9 cellular contexts compared by ENCODE assay signal in the genomic region with DNA sequence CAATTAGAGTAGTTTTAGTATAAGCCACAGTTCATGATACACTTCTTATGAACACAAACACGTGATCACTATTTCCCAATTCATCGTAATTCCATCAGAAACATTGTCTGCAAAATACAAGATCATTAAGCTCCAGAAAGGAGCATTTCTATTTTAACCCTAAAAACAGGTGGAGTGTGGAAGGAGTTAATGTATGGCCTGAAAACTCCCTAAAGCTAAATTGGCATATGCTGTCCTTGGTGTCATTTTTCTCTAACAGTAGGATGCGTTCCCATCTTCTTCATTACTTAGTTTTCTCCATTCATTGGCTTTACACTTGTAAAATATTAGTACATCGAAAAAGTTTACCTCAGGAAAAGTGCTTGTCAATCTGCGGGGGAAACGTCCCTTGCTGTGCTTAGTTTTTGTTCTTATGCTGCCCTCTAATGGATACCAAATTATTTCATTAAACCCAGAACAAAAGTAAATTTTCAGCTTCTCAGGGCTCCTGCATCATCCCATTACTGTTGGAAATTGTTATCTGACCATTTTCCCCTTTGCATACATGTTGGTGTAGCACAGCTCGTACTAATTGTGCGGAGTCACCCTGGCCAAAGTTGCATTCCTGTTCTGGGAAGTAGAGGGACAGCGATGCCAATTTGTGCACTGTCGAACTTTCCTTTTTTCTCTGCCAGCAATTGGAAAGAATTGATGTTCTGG.
DNase-seq lines count a peak whose midpoint lies in the region; ATAC-seq and TF ChIP-seq lines count a peak whose summit lies in the region.
"Had no signal": no experiment of that assay in that cellular context is flagged by ENCODE, and none has a peak within 500 bp of the region (broad histone marks: within the 10 kb centered on the region; RNA-seq: fewer than 3 reads in every experiment).

No MANE protein-coding gene starts in this region.

- H3K4me1 ChIP-seq in foreskin keratinocyte (no peaks in the 10 kb centered on the region), vagina (peaks cover 4% of the 10 kb centered on the region)
- H3K4me1 ChIP-seq: SJSA1 had no signal

- H3K27ac Mint-ChIP-seq in WTC11, result peak overlapping the region; percentile 48; the same call in 1 of the 2 replicates

- no peaks in the 10 kb centered on the region for H3K27me3 Mint-ChIP-seq in WTC11 (ENCODE audit: low read depth)

- DNase-seq in AG08396 (ENCODE audit: low spot score) (peak; percentile 44), GM10266 (ENCODE audit: extremely low spot score) (peak; percentile 30), HFF-Myc (ENCODE audit: extremely low read depth, low read depth) (peak; percentile 14), NCI-H2081 (lab: John Stamatoyannopoulos, UW) (peak; percentile 23 to 51), WTC11 (ENCODE audit: low spot score) (no peak), foreskin keratinocyte (peak; percentile 6 to 35), putamen (ENCODE audit: low spot score) (peak; percentile 57), vagina (ENCODE audit: extremely low spot score in 2 of 2) (no peak)

- H3K36me3 Mint-ChIP-seq in WTC11, result no peaks in the 10 kb centered on the region

- no peak overlapping the region for H3K4me3 Mint-ChIP-seq in WTC11

- H3K27ac ChIP-seq in foreskin keratinocyte, result no peak overlapping the region
- H3K27ac ChIP-seq in vagina, result no peak overlapping the region
- H3K27ac ChIP-seq: SJSA1 had no signal

- TF ChIP-seq CTCF in GM10266 (IDR thresholded peaks at IDR 0.05; ENCODE audit: control insufficient read depth, insufficient read depth, low read depth, missing control alignments) (peak; percentile 38), HFF-Myc (IDR thresholded peaks at IDR 0.05; ENCODE audit: low read depth, low read length, missing control alignments) (peak; percentile 40), WTC11 (IDR thresholded peaks at IDR 0.05) (no peak; the same call in 1 of the 2 replicates), foreskin keratinocyte (conservative IDR thresholded peaks at IDR 0.05) (peak; percentile 79), vagina (IDR thresholded peaks at IDR 0.05) (peak in 1 of 3 experiments; percentile 33)

- no peaks in the 10 kb centered on the region for H3K9me3 ChIP-seq in vagina
- H3K9me3 ChIP-seq: SJSA1 had no signal

- no peak for TF ChIP-seq POLR2A in vagina (IDR thresholded peaks at IDR 0.05)

- H3K4me1 Mint-ChIP-seq in WTC11, result peaks cover 56% of the 10 kb centered on the region

- POLR2A ChIA-PET in WTC11 (lab: Charles Lee), result interaction anchor here (0.7 to 0.8 kb wide), 2 partner anchors 247 to 259 kb away, joined by 3 read pairs; no protein-coding TSS in a partner anchor

- H3K9me3 Mint-ChIP-seq in WTC11, result no peaks in the 10 kb centered on the region

- H3K27me3 ChIP-seq in foreskin keratinocyte (no peaks in the 10 kb centered on the region), vagina (no peaks in the 10 kb centered on the region)
- H3K27me3 ChIP-seq: SJSA1 had no signal

- no peaks in the 10 kb centered on the region for H3K36me3 ChIP-seq in vagina
- H3K36me3 ChIP-seq: SJSA1 had no signal

- CTCF ChIA-PET in WTC11 (lab: Charles Lee), result interaction anchor here (0.6 to 2.1 kb wide), 8 partner anchors 16 to 1217 kb away, joined by 3 to 26 read pairs (median 4); no protein-coding TSS in a partner anchor

- H3K4me3 ChIP-seq in HFF-Myc (replicated peaks; ENCODE audit: low read depth, low read length) (no peak overlapping the region), vagina (no peak overlapping the region)
- H3K4me3 ChIP-seq: SJSA1 had no signal

- peak; percentile 50 for ATAC-seq in WTC11
- ATAC-seq in foreskin keratinocyte, result peak; percentile 48

- intact Hi-C loops in vagina (cut with DNase I), result no loop called here

TF ChIP-seq in WTC11, 78 proteins besides CTCF, POLR2A, EP300 and RAD21 (continues in another document):
- TF ChIP-seq, protein P1, sequence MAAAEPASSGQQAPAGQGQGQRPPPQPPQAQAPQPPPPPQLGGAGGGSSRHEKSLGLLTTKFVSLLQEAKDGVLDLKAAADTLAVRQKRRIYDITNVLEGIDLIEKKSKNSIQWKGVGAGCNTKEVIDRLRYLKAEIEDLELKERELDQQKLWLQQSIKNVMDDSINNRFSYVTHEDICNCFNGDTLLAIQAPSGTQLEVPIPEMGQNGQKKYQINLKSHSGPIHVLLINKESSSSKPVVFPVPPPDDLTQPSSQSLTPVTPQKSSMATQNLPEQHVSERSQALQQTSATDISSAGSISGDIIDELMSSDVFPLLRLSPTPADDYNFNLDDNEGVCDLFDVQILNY (CRISPR knock-in tag; IDR thresholded peaks at IDR 0.05), result no peak
- TF ChIP-seq TP53 (CRISPR knock-in tag; IDR thresholded peaks at IDR 0.05) (no peak), SMAD3 (CRISPR knock-in tag; IDR thresholded peaks at IDR 0.05; ENCODE audit: borderline replicate concordance) (no peak), ZNF671 (CRISPR knock-in tag; IDR thresholded peaks at IDR 0.05) (no peak), RELA (CRISPR knock-in tag; IDR thresholded peaks at IDR 0.05; ENCODE audit: borderline replicate concordance) (no peak), CREB1 (CRISPR knock-in tag; IDR thresholded peaks at IDR 0.05) (no peak), FOXP1 (CRISPR knock-in tag; IDR thresholded peaks at IDR 0.05; ENCODE audit: borderline replicate concordance) (no peak), IRF2 (CRISPR knock-in tag; IDR thresholded peaks at IDR 0.05; ENCODE audit: borderline replicate concordance, low read depth) (no peak), GRHL2 (CRISPR knock-in tag; IDR thresholded peaks at IDR 0.05; ENCODE audit: insufficient replicate concordance, severe bottlenecking) (no peak), RORB (CRISPR knock-in tag; IDR thresholded peaks at IDR 0.05) (no peak)
- TF ChIP-seq, protein P2, sequence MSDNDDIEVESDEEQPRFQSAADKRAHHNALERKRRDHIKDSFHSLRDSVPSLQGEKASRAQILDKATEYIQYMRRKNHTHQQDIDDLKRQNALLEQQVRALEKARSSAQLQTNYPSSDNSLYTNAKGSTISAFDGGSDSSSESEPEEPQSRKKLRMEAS (CRISPR knock-in tag; IDR thresholded peaks at IDR 0.05), result no peak
- TF ChIP-seq, protein P3, sequence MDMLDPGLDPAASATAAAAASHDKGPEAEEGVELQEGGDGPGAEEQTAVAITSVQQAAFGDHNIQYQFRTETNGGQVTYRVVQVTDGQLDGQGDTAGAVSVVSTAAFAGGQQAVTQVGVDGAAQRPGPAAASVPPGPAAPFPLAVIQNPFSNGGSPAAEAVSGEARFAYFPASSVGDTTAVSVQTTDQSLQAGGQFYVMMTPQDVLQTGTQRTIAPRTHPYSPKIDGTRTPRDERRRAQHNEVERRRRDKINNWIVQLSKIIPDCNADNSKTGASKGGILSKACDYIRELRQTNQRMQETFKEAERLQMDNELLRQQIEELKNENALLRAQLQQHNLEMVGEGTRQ (CRISPR knock-in tag; IDR thresholded peaks at IDR 0.05), result no peak
- TF ChIP-seq, protein P4, sequence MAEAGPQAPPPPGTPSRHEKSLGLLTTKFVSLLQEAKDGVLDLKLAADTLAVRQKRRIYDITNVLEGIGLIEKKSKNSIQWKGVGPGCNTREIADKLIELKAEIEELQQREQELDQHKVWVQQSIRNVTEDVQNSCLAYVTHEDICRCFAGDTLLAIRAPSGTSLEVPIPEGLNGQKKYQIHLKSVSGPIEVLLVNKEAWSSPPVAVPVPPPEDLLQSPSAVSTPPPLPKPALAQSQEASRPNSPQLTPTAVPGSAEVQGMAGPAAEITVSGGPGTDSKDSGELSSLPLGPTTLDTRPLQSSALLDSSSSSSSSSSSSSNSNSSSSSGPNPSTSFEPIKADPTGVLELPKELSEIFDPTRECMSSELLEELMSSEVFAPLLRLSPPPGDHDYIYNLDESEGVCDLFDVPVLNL (CRISPR knock-in tag; IDR thresholded peaks at IDR 0.05; ENCODE audit: borderline replicate concordance, low read depth), result no peak
- TF ChIP-seq, protein P5, sequence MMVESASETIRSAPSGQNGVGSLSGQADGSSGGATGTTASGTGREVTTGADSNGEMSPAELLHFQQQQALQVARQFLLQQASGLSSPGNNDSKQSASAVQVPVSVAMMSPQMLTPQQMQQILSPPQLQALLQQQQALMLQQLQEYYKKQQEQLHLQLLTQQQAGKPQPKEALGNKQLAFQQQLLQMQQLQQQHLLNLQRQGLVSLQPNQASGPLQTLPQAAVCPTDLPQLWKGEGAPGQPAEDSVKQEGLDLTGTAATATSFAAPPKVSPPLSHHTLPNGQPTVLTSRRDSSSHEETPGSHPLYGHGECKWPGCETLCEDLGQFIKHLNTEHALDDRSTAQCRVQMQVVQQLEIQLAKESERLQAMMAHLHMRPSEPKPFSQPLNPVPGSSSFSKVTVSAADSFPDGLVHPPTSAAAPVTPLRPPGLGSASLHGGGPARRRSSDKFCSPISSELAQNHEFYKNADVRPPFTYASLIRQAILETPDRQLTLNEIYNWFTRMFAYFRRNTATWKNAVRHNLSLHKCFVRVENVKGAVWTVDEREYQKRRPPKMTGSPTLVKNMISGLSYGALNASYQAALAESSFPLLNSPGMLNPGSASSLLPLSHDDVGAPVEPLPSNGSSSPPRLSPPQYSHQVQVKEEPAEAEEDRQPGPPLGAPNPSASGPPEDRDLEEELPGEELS (CRISPR knock-in tag; IDR thresholded peaks at IDR 0.05), result no peak
- TF ChIP-seq, protein P6, sequence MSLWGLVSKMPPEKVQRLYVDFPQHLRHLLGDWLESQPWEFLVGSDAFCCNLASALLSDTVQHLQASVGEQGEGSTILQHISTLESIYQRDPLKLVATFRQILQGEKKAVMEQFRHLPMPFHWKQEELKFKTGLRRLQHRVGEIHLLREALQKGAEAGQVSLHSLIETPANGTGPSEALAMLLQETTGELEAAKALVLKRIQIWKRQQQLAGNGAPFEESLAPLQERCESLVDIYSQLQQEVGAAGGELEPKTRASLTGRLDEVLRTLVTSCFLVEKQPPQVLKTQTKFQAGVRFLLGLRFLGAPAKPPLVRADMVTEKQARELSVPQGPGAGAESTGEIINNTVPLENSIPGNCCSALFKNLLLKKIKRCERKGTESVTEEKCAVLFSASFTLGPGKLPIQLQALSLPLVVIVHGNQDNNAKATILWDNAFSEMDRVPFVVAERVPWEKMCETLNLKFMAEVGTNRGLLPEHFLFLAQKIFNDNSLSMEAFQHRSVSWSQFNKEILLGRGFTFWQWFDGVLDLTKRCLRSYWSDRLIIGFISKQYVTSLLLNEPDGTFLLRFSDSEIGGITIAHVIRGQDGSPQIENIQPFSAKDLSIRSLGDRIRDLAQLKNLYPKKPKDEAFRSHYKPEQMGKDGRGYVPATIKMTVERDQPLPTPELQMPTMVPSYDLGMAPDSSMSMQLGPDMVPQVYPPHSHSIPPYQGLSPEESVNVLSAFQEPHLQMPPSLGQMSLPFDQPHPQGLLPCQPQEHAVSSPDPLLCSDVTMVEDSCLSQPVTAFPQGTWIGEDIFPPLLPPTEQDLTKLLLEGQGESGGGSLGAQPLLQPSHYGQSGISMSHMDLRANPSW (CRISPR knock-in tag; conservative IDR thresholded peaks at IDR 0.05; ENCODE audit: low read depth), result no peak

Comparison
In these comparisons a context has a peak if more than half of its experiments do, and no peak if none do; other contexts are left out.
1. DNase-seq: peak in AG08396 (single experiment), GM10266 (single experiment), HFF-Myc (single experiment), NCI-H2081 (2 of 2), foreskin keratinocyte (2 of 2) and putamen (single experiment); none in WTC11 (single experiment) and vagina (0 of 2).